1 cellular context compared by ENCODE assay signal in the genomic region with DNA sequence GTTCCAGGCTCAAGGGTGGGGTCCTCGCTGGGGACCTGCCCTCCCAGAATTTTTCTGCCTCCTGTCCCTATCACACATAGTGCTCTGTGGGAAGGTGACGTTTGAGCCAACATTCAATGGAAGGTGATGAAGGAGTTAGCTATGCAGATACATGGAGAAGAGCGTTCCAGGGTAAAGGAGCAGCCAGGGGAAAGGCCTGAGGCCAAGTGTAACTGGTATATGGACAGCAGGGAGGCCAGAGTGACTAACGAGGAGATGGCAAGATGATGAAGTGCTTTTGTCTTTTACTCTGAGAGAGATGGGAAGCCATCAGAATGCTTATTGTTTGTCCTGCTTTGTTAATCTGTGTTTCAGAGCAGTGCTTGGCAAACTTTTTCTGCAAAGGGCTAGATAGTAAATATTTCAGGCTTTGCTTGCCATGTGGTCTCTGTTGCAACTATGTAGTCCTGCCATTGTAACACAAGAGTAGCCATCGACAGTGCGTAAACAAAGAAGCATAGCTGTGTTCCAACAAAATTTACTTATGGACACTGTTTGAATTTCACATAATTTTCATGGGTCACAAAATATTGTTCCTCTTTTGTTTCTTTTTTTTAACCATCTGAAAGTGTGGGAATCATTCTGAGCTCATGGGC.
TF ChIP-seq lines count a peak whose summit lies in the region.

No MANE protein-coding gene starts in this region.

TF ChIP-seq in HepG2, 621 proteins besides CTCF, POLR2A, EP300 and RAD21 (continued from another document):
- TF ChIP-seq SNAPC4 (CRISPR knock-in tag; IDR thresholded peaks at IDR 0.05) (no peak), ZNF749 (CRISPR knock-in tag; IDR thresholded peaks at IDR 0.05; ENCODE audit: borderline replicate concordance) (no peak), STAG1 (CRISPR knock-in tag; IDR thresholded peaks at IDR 0.05) (no peak), ZNF335 (CRISPR knock-in tag; IDR thresholded peaks at IDR 0.05) (no peak), ZNF773 (CRISPR knock-in tag; IDR thresholded peaks at IDR 0.05; ENCODE audit: borderline replicate concordance) (no peak), SMYD3 (CRISPR knock-in tag; IDR thresholded peaks at IDR 0.05) (no peak), ZNF260 (CRISPR knock-in tag; IDR thresholded peaks at IDR 0.05; ENCODE audit: borderline replicate concordance, low read depth) (no peak), CHD4 (IDR thresholded peaks at IDR 0.05; ENCODE audit: borderline replicate concordance, low read length) (no peak), ZNF546 (CRISPR knock-in tag; conservative IDR thresholded peaks at IDR 0.05) (no peak), ZFP41 (CRISPR knock-in tag; IDR thresholded peaks at IDR 0.05; ENCODE audit: borderline replicate concordance) (no peak), ZBTB7B (CRISPR knock-in tag; IDR thresholded peaks at IDR 0.05) (no peak), NCOA2 (CRISPR knock-in tag; IDR thresholded peaks at IDR 0.05) (no peak), FOSL1 (CRISPR knock-in tag; IDR thresholded peaks at IDR 0.05; ENCODE audit: borderline replicate concordance) (no peak), ZKSCAN5 (CRISPR knock-in tag; IDR thresholded peaks at IDR 0.05) (no peak)
- TF ChIP-seq, protein P1, sequence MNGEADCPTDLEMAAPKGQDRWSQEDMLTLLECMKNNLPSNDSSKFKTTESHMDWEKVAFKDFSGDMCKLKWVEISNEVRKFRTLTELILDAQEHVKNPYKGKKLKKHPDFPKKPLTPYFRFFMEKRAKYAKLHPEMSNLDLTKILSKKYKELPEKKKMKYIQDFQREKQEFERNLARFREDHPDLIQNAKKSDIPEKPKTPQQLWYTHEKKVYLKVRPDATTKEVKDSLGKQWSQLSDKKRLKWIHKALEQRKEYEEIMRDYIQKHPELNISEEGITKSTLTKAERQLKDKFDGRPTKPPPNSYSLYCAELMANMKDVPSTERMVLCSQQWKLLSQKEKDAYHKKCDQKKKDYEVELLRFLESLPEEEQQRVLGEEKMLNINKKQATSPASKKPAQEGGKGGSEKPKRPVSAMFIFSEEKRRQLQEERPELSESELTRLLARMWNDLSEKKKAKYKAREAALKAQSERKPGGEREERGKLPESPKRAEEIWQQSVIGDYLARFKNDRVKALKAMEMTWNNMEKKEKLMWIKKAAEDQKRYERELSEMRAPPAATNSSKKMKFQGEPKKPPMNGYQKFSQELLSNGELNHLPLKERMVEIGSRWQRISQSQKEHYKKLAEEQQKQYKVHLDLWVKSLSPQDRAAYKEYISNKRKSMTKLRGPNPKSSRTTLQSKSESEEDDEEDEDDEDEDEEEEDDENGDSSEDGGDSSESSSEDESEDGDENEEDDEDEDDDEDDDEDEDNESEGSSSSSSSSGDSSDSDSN (CRISPR knock-in tag; IDR thresholded peaks at IDR 0.05) = no peak
TF ChIP-seq in HepG2: peak in this region for 0.
